In the genomic region with DNA sequence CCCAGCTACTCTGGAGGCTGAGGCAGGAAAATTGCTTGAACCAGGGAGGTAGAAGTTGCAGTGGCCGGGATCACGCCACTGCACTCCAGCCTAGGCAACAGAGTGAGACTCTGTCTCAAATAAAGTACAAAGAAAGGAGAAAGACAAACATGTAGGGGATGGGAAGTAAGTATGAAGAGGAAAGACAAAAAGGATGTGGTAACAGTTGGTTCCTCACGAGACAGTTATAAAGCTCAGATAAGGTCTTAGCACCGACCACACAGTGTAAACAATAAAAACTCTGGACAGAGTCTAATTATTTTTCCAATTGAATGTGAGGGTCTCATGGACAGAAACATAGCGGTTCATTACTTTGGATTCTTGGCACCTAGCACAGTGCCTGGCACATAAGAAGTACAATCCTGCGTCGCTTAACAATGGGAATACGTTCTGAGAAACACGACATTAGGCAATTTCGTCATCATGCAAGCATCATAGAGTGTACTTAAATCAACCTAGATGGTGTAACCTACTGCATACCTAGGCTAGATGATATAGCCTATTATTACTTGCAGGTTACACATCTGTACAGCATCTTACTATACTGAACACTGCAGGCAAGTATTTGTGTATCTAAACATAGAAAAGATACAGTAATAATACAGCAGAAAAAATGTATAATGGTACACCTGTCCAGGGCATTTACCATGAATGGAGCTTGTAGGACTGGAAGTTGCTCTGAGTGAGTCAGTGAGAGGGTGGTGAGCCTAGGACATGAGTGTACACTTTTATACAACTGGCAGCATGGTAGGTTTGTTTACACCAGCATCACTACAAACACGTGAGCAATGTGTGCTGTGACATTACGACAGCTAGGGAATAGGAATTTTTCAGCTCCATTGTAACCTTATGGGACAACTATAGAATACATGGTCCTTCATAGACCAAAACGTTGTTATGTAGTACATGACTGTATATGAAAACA, we compare ENCODE assay signal across 10 cellular contexts. TPM values are rescaled to one million over a fixed set of nuclear protein-coding genes. Genes with fewer than 3 reads are reported as not detected.
DNase-seq lines count a peak whose midpoint lies in the region; ATAC-seq, FAIRE-seq and TF ChIP-seq lines count a peak whose summit lies in the region.
"Had no signal": no experiment of that assay in that cellular context is flagged by ENCODE, and none has a peak within 500 bp of the region (broad histone marks: within the 10 kb centered on the region; RNA-seq: fewer than 3 reads in every experiment).

No MANE protein-coding gene starts in this region.

- H2BK5ac ChIP-seq in neuronal stem cell (ENCODE audit: low read length), result no peak overlapping the region

- H3K27ac Mint-ChIP-seq in activated CD8-positive, alpha-beta T cell treated with anti-CD3 and anti-CD28 coated beads, Interleukin-2, amount 10 ng/mL, durations not matched to agents 7 days and 5 days, result peak overlapping the region; percentile 77

- no peak overlapping the region for H2AFZ ChIP-seq in neuronal stem cell (ENCODE audit: low read length)

- no peaks in the 10 kb centered on the region for H3K27me3 ChIP-seq in BLaER1 treated with 17β-estradiol and CSF1 and Interleukin-3, amounts not matched to agents 10 nM and 100 nM
- H3K27me3 ChIP-seq in neuronal stem cell (ENCODE audit: control insufficient read depth in 3 of 3, insufficient read depth in 3 of 3, low read depth in 1 of 3, low read length in 3 of 3), result no peaks in the 10 kb centered on the region

- peak overlapping the region in 7 of 10 experiments; percentile 3 to 38 (median 15); a peak in 5 of 20 replicates for H3K4me3 ChIP-seq in BLaER1 treated with 17β-estradiol and CSF1 and Interleukin-3, amounts not matched to agents 10 nM and 100 nM
- H3K4me3 ChIP-seq in neuronal stem cell (ENCODE audit: low read length in 2 of 2), result no peak overlapping the region

- H4K91ac ChIP-seq in neuronal stem cell (ENCODE audit: low read depth, low read length, poor library complexity), result no peak overlapping the region

- no peak overlapping the region for H2BK120ac ChIP-seq in neuronal stem cell (ENCODE audit: low read depth, low read length)

- peaks cover 44 to 96% (median 78%) of the 10 kb centered on the region in 10 experiments for H3K4me1 ChIP-seq in BLaER1 treated with 17β-estradiol and CSF1 and Interleukin-3, amounts not matched to agents 10 nM and 100 nM
- no peaks in the 10 kb centered on the region for H3K4me1 ChIP-seq in neuronal stem cell (ENCODE audit: control insufficient read depth in 2 of 2, insufficient read depth in 1 of 2, low read depth in 1 of 2, low read length in 2 of 2)

- no peak overlapping the region for H2BK15ac ChIP-seq in neuronal stem cell (ENCODE audit: low read length)

- 0 out of 22 replicates have a peak, but pooled peaks cover 0 to 6% (median 0%) of the 10 kb centered on the region in 11 experiments for H3K36me3 ChIP-seq in BLaER1 treated with 17β-estradiol and CSF1 and Interleukin-3, amounts not matched to agents 10 nM and 100 nM
- no peaks in the 10 kb centered on the region for H3K36me3 ChIP-seq in neuronal stem cell (replicated peaks in 1 of 2; ENCODE audit: control insufficient read depth in 2 of 2, insufficient read depth in 2 of 2, low read length in 2 of 2)

- TF ChIP-seq CTCF in D721Med (IDR thresholded peaks at IDR 0.05; ENCODE audit: insufficient read depth, missing control alignments), result no peak

- no peak overlapping the region for H2AK5ac ChIP-seq in neuronal stem cell (ENCODE audit: low read depth, low read length)

- FAIRE-seq in D721Med (lab: Jason Lieb, UNC), result no peak

- CTCF ChIA-PET in activated CD8-positive, alpha-beta T cell treated with anti-CD3 and anti-CD28 coated beads, Interleukin-2, amount 10 ng/mL, durations not matched to agents 7 days and 5 days (lab: Charles Lee), result interaction anchor here (0.9 to 1.1 kb wide), 2 partner anchors 14 to 48 kb away, joined by 3 read pairs; no protein-coding TSS in a partner anchor

- H4K8ac ChIP-seq in neuronal stem cell (ENCODE audit: low read depth, low read length), result no peak overlapping the region

- peak overlapping the region; percentile 66 to 85 (median 77) for H3K4me2 ChIP-seq in BLaER1 treated with 17β-estradiol and CSF1 and Interleukin-3, amounts not matched to agents 10 nM and 100 nM
- no peak overlapping the region for H3K4me2 ChIP-seq in neuronal stem cell (ENCODE audit: insufficient read depth, low read length, poor library complexity, severe bottlenecking)

- ATAC-seq in GM19397 (IDR thresholded peaks at IDR 0.05; ENCODE audit: unreplicated experiment), result peak; percentile 80
- ATAC-seq in HG03432 (IDR thresholded peaks at IDR 0.05; ENCODE audit: unreplicated experiment), result peak; percentile 77
- ATAC-seq in activated CD8-positive, alpha-beta T cell treated with anti-CD3 and anti-CD28 coated beads, Interleukin-2, amount 10 ng/mL, durations not matched to agents 7 days and 5 days, result peak; percentile 83

- POLR2A ChIA-PET in activated CD8-positive, alpha-beta T cell treated with anti-CD3 and anti-CD28 coated beads, Interleukin-2, amount 10 ng/mL, durations not matched to agents 7 days and 5 days (lab: Charles Lee), result interaction anchor here (1.1 kb wide), 1 partner anchor 33 kb away, joined by 3 read pairs; no protein-coding TSS in a partner anchor

- peaks cover 22% of the 10 kb centered on the region for H3K4me1 Mint-ChIP-seq in activated CD8-positive, alpha-beta T cell treated with anti-CD3 and anti-CD28 coated beads, Interleukin-2, amount 10 ng/mL, durations not matched to agents 7 days and 5 days (ENCODE audit: low read depth)

- no peak overlapping the region for H3K4ac ChIP-seq in neuronal stem cell (ENCODE audit: low read length)

- no peak overlapping the region for H3K14ac ChIP-seq in neuronal stem cell (ENCODE audit: low read length)

- no CpG with 5 or more reads among the region's 13 CpGs for WGBS in neuronal stem cell (ENCODE audit: extremely low coverage in 2 of 2, insufficient read length in 2 of 2, insufficient replicate concordance in 1 of 2), 2 donors

- DNase-seq in activated CD8-positive, alpha-beta T cell treated with anti-CD3 and anti-CD28 coated beads, Interleukin-2, amount 10 ng/mL, durations not matched to agents 7 days and 5 days, result no peak
- no peak for DNase-seq in NCI-H345 treated with DMSO at 0.1 percent for 48 hours (lab: John Stamatoyannopoulos, UW; ENCODE audit: unreplicated experiment)
- DNase-seq in activated effector memory CD4-positive, alpha-beta T cell treated with Interleukin-2 at 50 U/mL for 16 hours, result no peak
- DNase-seq in D721Med (ENCODE audit: insufficient read length, low spot score), result no peak
- no peak for DNase-seq in neuronal stem cell (ENCODE audit: low spot score)
- DNase-seq: DMS 273 treated with DMSO at 0.1 percent for 48 hours had no signal

- H3K9ac ChIP-seq in BLaER1 treated with 17β-estradiol and CSF1 and Interleukin-3, amounts not matched to agents 10 nM and 100 nM, result peak overlapping the region in 10 of 11 experiments; percentile 13 to 70 (median 54); a peak in 13 of 22 replicates
- no peak overlapping the region for H3K9ac ChIP-seq in neuronal stem cell (ENCODE audit: low read depth, low read length, poor library complexity)

- H3K4me3 Mint-ChIP-seq in activated CD8-positive, alpha-beta T cell treated with anti-CD3 and anti-CD28 coated beads, Interleukin-2, amount 10 ng/mL, durations not matched to agents 7 days and 5 days, result peak overlapping the region; percentile 45

- no peaks in the 10 kb centered on the region for H4K20me1 ChIP-seq in BLaER1 treated with 17β-estradiol and CSF1 and Interleukin-3, amounts not matched to agents 10 nM and 100 nM

- no peak overlapping the region for H3K23ac ChIP-seq in neuronal stem cell (ENCODE audit: low read depth, low read length, poor library complexity)

- H3K18ac ChIP-seq in neuronal stem cell (ENCODE audit: low read length), result no peak overlapping the region

- no peak overlapping the region for H2BK12ac ChIP-seq in neuronal stem cell (ENCODE audit: low read length)

- peak overlapping the region; percentile 35 to 85 (median 75); a peak in 20 of 22 replicates for H3K27ac ChIP-seq in BLaER1 treated with 17β-estradiol and CSF1 and Interleukin-3, amounts not matched to agents 10 nM and 100 nM
- no peak overlapping the region for H3K27ac ChIP-seq in neuronal stem cell (replicated peaks; ENCODE audit: low read length)

- H3K9me3 Mint-ChIP-seq in activated CD8-positive, alpha-beta T cell treated with anti-CD3 and anti-CD28 coated beads, Interleukin-2, amount 10 ng/mL, durations not matched to agents 7 days and 5 days (ENCODE audit: insufficient read depth), result no peaks in the 10 kb centered on the region
- H3K9me3 Mint-ChIP-seq: activated naive CD4-positive, alpha-beta T cell treated with anti-CD3 and anti-CD28 coated beads, Interleukin-2, amount 50 U/mL, for 72 hours had no signal

- H3K9me3 ChIP-seq in BLaER1 treated with 17β-estradiol and CSF1 and Interleukin-3, amounts not matched to agents 10 nM and 100 nM (replicated peaks in 1 of 11), result peaks cover 0 to 4% (median 0%) of the 10 kb centered on the region in 11 experiments; a peak in 1 of 22 replicates
- no peaks in the 10 kb centered on the region for H3K9me3 ChIP-seq in neuronal stem cell (replicated peaks in 1 of 2; ENCODE audit: control insufficient read depth in 2 of 2, insufficient read depth in 1 of 2, low read depth in 1 of 2, low read length in 2 of 2)

- no peaks in the 10 kb centered on the region for H3K79me1 ChIP-seq in neuronal stem cell (ENCODE audit: low read depth, low read length)

- H3K27me3 Mint-ChIP-seq in activated CD8-positive, alpha-beta T cell treated with anti-CD3 and anti-CD28 coated beads, Interleukin-2, amount 10 ng/mL, durations not matched to agents 7 days and 5 days (ENCODE audit: low read depth), result no peaks in the 10 kb centered on the region

- peaks cover 8% of the 10 kb centered on the region for H3K36me3 Mint-ChIP-seq in activated CD8-positive, alpha-beta T cell treated with anti-CD3 and anti-CD28 coated beads, Interleukin-2, amount 10 ng/mL, durations not matched to agents 7 days and 5 days (ENCODE audit: low read depth)
- H3K36me3 Mint-ChIP-seq: activated naive CD4-positive, alpha-beta T cell treated with anti-CD3 and anti-CD28 coated beads, Interleukin-2, amount 50 U/mL, for 72 hours had no signal

RNA-seq across cellular contexts. Expression of a gene that starts 38.2 kb away (rescaled TPM):
- total RNA-seq in activated CD8-positive, alpha-beta T cell treated with anti-CD3 and anti-CD28 coated beads, Interleukin-2, amount 10 ng/mL, durations not matched to agents 7 days and 5 days, result 10 to 100 TPM; 14.2 to 15.5 TPM
- 1.5 TPM for polyA plus RNA-seq in neuronal stem cell (2013, experiment 1 of 2)
- polyA plus RNA-seq in neuronal stem cell (2013, experiment 2 of 2), result 1.7 TPM

Comparison
In these comparisons a context has a peak if more than half of its experiments do, and no peak if none do; other contexts are left out.
1. H3K4me3 ChIP-seq: peak in BLaER1 treated with 17β-estradiol and CSF1 and Interleukin-3, amounts not matched to agents 10 nM and 100 nM (7 of 10); none in neuronal stem cell (0 of 2).
2. Peak in every context shown above with its lines, with median percentiles within 50 percentile points of each other: ATAC-seq.